Comparison of ENCODE assay signal across 31 cellular contexts in genomic region chr7:63073286-63073685, GRCh38.
"Had no signal": no experiment of that assay in that cellular context is flagged by ENCODE, and none has a peak within 500 bp of the region (broad histone marks: within the 10 kb centered on the region; RNA-seq: fewer than 3 reads in every experiment).

No MANE protein-coding gene starts in this region.

- H3K36me3 Mint-ChIP-seq: activated naive CD4-positive, alpha-beta T cell treated with anti-CD3 and anti-CD28 coated beads, Interleukin-2, amount 10 ng/mL, durations not matched to agents 7 days and 5 days had no signal

- H3K27ac Mint-ChIP-seq: activated CD8-positive, alpha-beta T cell treated with anti-CD3 and anti-CD28 coated beads for 36 hours; activated naive CD4-positive, alpha-beta T cell treated with anti-CD3 and anti-CD28 coated beads, Interleukin-2, amount 10 ng/mL, durations not matched to agents 7 days and 5 days; activated naive CD4-positive, alpha-beta T cell treated with anti-CD3 and anti-CD28 coated beads, Interleukin-2, amount 50 U/mL, for 72 hours; activated T-helper 17 cell treated with anti-CD3 and anti-CD28 coated beads, Interleukin-2, amount 50 U/mL, for 72 hours; WTC11 had no signal

- H3K4me3 Mint-ChIP-seq: activated CD8-positive, alpha-beta T cell treated with anti-CD3 and anti-CD28 coated beads for 36 hours; activated naive CD4-positive, alpha-beta T cell treated with anti-CD3 and anti-CD28 coated beads, Interleukin-2, amount 10 ng/mL, durations not matched to agents 7 days and 5 days; activated T-cell treated with anti-CD3 and anti-CD28 coated beads, Interleukin-2, amount 50 U/mL, for 4 hours; activated T-helper 17 cell treated with anti-CD3 and anti-CD28 coated beads, Interleukin-2, amount 50 U/mL, for 72 hours; central memory CD8-positive, alpha-beta T cell; WTC11 had no signal

- H3K36me3 ChIP-seq: brain microvascular endothelial cell had no signal

- H3K27ac ChIP-seq: brain microvascular endothelial cell, epithelial cell of prostate, VCaP had no signal

- ATAC-seq: activated CD8-positive, alpha-beta T cell treated with anti-CD3 and anti-CD28 coated beads for 36 hours; activated naive CD4-positive, alpha-beta T cell treated with anti-CD3 and anti-CD28 coated beads, Interleukin-2, amount 50 U/mL, for 72 hours; activated T-cell treated with anti-CD3 and anti-CD28 coated beads, Interleukin-2, amount 50 U/mL, for 4 hours; activated T-helper 17 cell treated with anti-CD3 and anti-CD28 coated beads, Interleukin-2, amount 50 U/mL, for 72 hours; WTC11 had no signal

- H3K27me3 ChIP-seq: brain microvascular endothelial cell had no signal

- FAIRE-seq: astrocyte, bronchial epithelial cell, colon, endometrium, endothelial cell of umbilical vein, frontal cortex, TTC549 had no signal

- H3K27me3 Mint-ChIP-seq: activated CD8-positive, alpha-beta T cell treated with anti-CD3 and anti-CD28 coated beads for 36 hours; activated naive CD4-positive, alpha-beta T cell treated with anti-CD3 and anti-CD28 coated beads, Interleukin-2, amount 10 ng/mL, durations not matched to agents 7 days and 5 days; activated T-helper 17 cell treated with anti-CD3 and anti-CD28 coated beads, Interleukin-2, amount 50 U/mL, for 72 hours; central memory CD8-positive, alpha-beta T cell had no signal

- H3K4me1 Mint-ChIP-seq: activated naive CD4-positive, alpha-beta T cell treated with anti-CD3 and anti-CD28 coated beads, Interleukin-2, amount 10 ng/mL, durations not matched to agents 7 days and 5 days; activated T-helper 17 cell treated with anti-CD3 and anti-CD28 coated beads, Interleukin-2, amount 50 U/mL, for 72 hours; central memory CD8-positive, alpha-beta T cell; WTC11 had no signal

- DNase-seq: activated CD4-positive, alpha-beta T cell treated with anti-CD3 and anti-CD28 coated beads for 1 hour; activated CD4-positive, alpha-beta T cell treated with anti-CD3 and anti-CD28 coated beads for 48 hours; activated CD4-positive, alpha-beta T cell treated with anti-CD3 and anti-CD28 coated beads, Interleukin-2, amount 50 U/mL, for 1 hour; activated CD4-positive, alpha-beta T cell treated with anti-CD3 and anti-CD28 coated beads, Interleukin-2, amount 50 U/mL, for 48 hours; activated CD8-positive, alpha-beta memory T cell treated with anti-CD3 and anti-CD28 coated beads for 24 hours; activated CD8-positive, alpha-beta T cell treated with anti-CD3 and anti-CD28 coated beads for 36 hours; activated gamma-delta T cell; activated naive CD4-positive, alpha-beta T cell; activated naive CD4-positive, alpha-beta T cell treated with anti-CD3 and anti-CD28 coated beads, Interleukin-2, amount 10 ng/mL, durations not matched to agents 7 days and 5 days; activated T-cell treated with anti-CD3 and anti-CD28 coated beads, Interleukin-2, amount 50 U/mL, for 4 hours; amniotic stem cell; anterior cingulate cortex; brain microvascular endothelial cell; cortex of kidney; dermis blood vessel endothelial cell; effector CD8-positive, alpha-beta T cell; foreskin fibroblast; T-helper 2 cell had no signal
